Comparison of ENCODE assay signal across 1 cellular context in genomic region chr17:34261568-34261967, GRCh38.
TF ChIP-seq lines count a peak whose summit lies in the region.

No MANE protein-coding gene starts in this region.

TF ChIP-seq in A549, 52 proteins besides CTCF, POLR2A, EP300 and RAD21:
- TF ChIP-seq POLR2AphosphoS2 (conservative IDR thresholded peaks at IDR 0.05; ENCODE audit: low read length): no peak
- no peak for TF ChIP-seq NPAS2 (CRISPR knock-in tag; IDR thresholded peaks at IDR 0.05; ENCODE audit: borderline replicate concordance)
- TF ChIP-seq CEBPB (IDR thresholded peaks at IDR 0.05): no peak
- no peak for TF ChIP-seq HEYL (CRISPR knock-in tag; IDR thresholded peaks at IDR 0.05)
- no peak for TF ChIP-seq JUN (IDR thresholded peaks at IDR 0.05)
- TF ChIP-seq EHF (CRISPR knock-in tag; IDR thresholded peaks at IDR 0.05): no peak
- TF ChIP-seq RARB (CRISPR knock-in tag; IDR thresholded peaks at IDR 0.05): no peak
- TF ChIP-seq SMC3 (IDR thresholded peaks at IDR 0.05): no peak
- TF ChIP-seq HES2 (IDR thresholded peaks at IDR 0.05): no peak
- no peak for TF ChIP-seq MAFK (IDR thresholded peaks at IDR 0.05; ENCODE audit: partially characterized antibody)
- TF ChIP-seq NFE2L2 (conservative IDR thresholded peaks at IDR 0.05; ENCODE audit: low read length): no peak
- no peak for TF ChIP-seq KDM1A (IDR thresholded peaks at IDR 0.05; ENCODE audit: low read depth)
